12 cellular contexts compared by ENCODE assay signal in the genomic region with DNA sequence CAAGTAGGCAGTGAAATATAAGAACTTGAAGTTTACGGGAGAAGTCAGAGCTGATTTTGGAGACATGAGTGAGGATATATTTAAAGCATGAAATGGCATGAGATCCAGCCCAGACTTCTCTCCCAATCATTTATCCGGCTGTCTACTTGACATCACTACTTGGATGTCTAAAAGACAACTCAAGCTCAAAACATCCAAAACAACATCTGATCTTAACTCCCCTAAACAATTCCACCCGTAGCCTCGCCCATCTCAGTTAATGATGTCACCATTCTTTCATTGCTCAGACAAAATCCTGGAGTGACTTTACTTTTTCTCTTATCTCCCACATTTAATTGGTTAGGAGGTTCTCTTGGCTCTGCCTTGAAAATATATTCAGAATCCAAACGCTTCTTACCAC. TPM values are rescaled to one million over a fixed set of nuclear protein-coding genes. Genes with fewer than 3 reads are reported as not detected.
DNase-seq lines count a peak whose midpoint lies in the region; ATAC-seq and TF ChIP-seq lines count a peak whose summit lies in the region.
"Had no signal": no experiment of that assay in that cellular context is flagged by ENCODE, and none has a peak within 500 bp of the region (broad histone marks: within the 10 kb centered on the region; RNA-seq: fewer than 3 reads in every experiment).

No MANE protein-coding gene starts in this region.

- H3K4me3 Mint-ChIP-seq in neural progenitor cell, result no peak overlapping the region
- H3K4me3 Mint-ChIP-seq: WTC11 had no signal

- peaks cover 8% of the 10 kb centered on the region for H3K4me1 ChIP-seq in neural progenitor cell

- POLR2A ChIA-PET in GM10248 (lab: Yijun Ruan, JAX), result no interaction called here

- no peak overlapping the region for H3K4me3 ChIP-seq in MG63
- no peak overlapping the region for H3K4me3 ChIP-seq in epithelial cell of esophagus (ENCODE audit: low read length)
- H3K4me3 ChIP-seq in neural progenitor cell, result no peak overlapping the region
- H3K4me3 ChIP-seq: lower lobe of right lung had no signal

- CTCF ChIA-PET in GM10248 (lab: Yijun Ruan, JAX), result interaction anchor here (1.5 to 2.8 kb wide), 3 partner anchors 11 to 130 kb away, joined by 3 to 18 read pairs (median 10); no protein-coding TSS in a partner anchor

- peaks cover 18% of the 10 kb centered on the region for H3F3A ChIP-seq in neural progenitor cell (ENCODE audit: low read depth)

- H3K36me3 Mint-ChIP-seq in neural progenitor cell, result no peaks in the 10 kb centered on the region

- H3K36me3 ChIP-seq in MG63 (no peaks in the 10 kb centered on the region), neural progenitor cell (no peaks in the 10 kb centered on the region)
- H3K36me3 ChIP-seq: lower lobe of right lung had no signal

- no peak for ATAC-seq in left lobe of liver
- ATAC-seq: lower lobe of right lung, WTC11 had no signal

- no peaks in the 10 kb centered on the region for H3K27me3 Mint-ChIP-seq in neural progenitor cell (ENCODE audit: insufficient read depth, low read depth)

- H3K27ac ChIP-seq in neural progenitor cell, result no peak overlapping the region
- H3K27ac ChIP-seq: lower lobe of right lung had no signal

- H3K27me3 ChIP-seq in MG63 (no peaks in the 10 kb centered on the region), neural progenitor cell (peaks cover 7% of the 10 kb centered on the region)

- peak; percentile 79 for DNase-seq in AG09319 (ENCODE audit: extremely low read depth, low read depth)
- DNase-seq in MG63, result peak; percentile 59
- peak; percentile 73 for DNase-seq in epithelial cell of esophagus (ENCODE audit: low read depth)
- DNase-seq in neural progenitor cell (ENCODE audit: low spot score), result no peak
- no peak for DNase-seq in left lobe of liver (ENCODE audit: low spot score)
- no peak for DNase-seq in kidney glomerular epithelial cell (lab: John Stamatoyannopoulos, UW)
- DNase-seq in NCI-H82 treated with DMSO at 0.1 percent for 48 hours (lab: John Stamatoyannopoulos, UW; ENCODE audit: unreplicated experiment), result no peak
- DNase-seq in GM10248 (ENCODE audit: extremely low spot score), result no peak
- DNase-seq: activated naive CD4-positive, alpha-beta T cell treated with anti-CD3 and anti-CD28 coated beads, Interleukin-2, amount 50 U/mL, for 16 hours; lower lobe of right lung; NCI-H1417 had no signal

- H3K9ac ChIP-seq in neural progenitor cell, result no peak overlapping the region

- no peak overlapping the region for H3K4me2 ChIP-seq in neural progenitor cell

- H3K27ac Mint-ChIP-seq in neural progenitor cell, result peak overlapping the region; percentile 2
- H3K27ac Mint-ChIP-seq: WTC11 had no signal

- H3K9me3 ChIP-seq in MG63 (no peaks in the 10 kb centered on the region), neural progenitor cell (ENCODE audit: low read depth) (no peaks in the 10 kb centered on the region)
- H3K9me3 ChIP-seq: lower lobe of right lung had no signal

- peaks cover 17% of the 10 kb centered on the region for H3K4me1 Mint-ChIP-seq in neural progenitor cell

- H3K9me3 Mint-ChIP-seq in neural progenitor cell, result peaks cover 4% of the 10 kb centered on the region

- TF ChIP-seq CTCF in AG09319 (IDR thresholded peaks at IDR 0.05; ENCODE audit: low read depth, low read length), result no peak
- no peak for TF ChIP-seq CTCF in epithelial cell of esophagus (IDR thresholded peaks at IDR 0.05; ENCODE audit: insufficient read depth, low read depth, low read length, missing control alignments)
- no peak for TF ChIP-seq CTCF in neural progenitor cell (IDR thresholded peaks at IDR 0.05)
- no peak for TF ChIP-seq CTCF in GM10248 (IDR thresholded peaks at IDR 0.05; ENCODE audit: control extremely low read depth, extremely low read depth, low read depth, missing control alignments)

- no peak overlapping the region for H2AFZ ChIP-seq in neural progenitor cell (replicated peaks)

- H3K79me2 ChIP-seq in neural progenitor cell (ENCODE audit: low read depth), result no peaks in the 10 kb centered on the region

- no peaks in the 10 kb centered on the region for H4K20me1 ChIP-seq in neural progenitor cell (ENCODE audit: low read depth)

RNA-seq across cellular contexts. Expression of a gene that starts 44.5 kb away (rescaled TPM):
- 34.8 and 35.6 TPM in 2 replicates for total RNA-seq in MG63 (2014; rRNA removed; shearing (Covaris generic); ENCODE audit: low replicate concordance)
- total RNA-seq in neural progenitor cell (ENCODE audit: low replicate concordance), result 123 and 156 TPM in 2 replicates
- total RNA-seq in left lobe of liver, result 11.6 TPM

RNA-seq across cellular contexts. Expression of a gene that starts 45.9 kb away (rescaled TPM):
- 20.0 and 22.8 TPM in 2 replicates for total RNA-seq in MG63 (2014; rRNA removed; shearing (Covaris generic); ENCODE audit: low replicate concordance)
- 18.3 and 25.5 TPM in 2 replicates for total RNA-seq in neural progenitor cell (ENCODE audit: low replicate concordance)
- 4.0 TPM for total RNA-seq in left lobe of liver

Comparison
In these comparisons a context has a peak if more than half of its experiments do, and no peak if none do; other contexts are left out.
1. DNase-seq: peak in AG09319 (single experiment), MG63 (single experiment) and epithelial cell of esophagus (single experiment); none in neural progenitor cell (single experiment), left lobe of liver (single experiment), kidney glomerular epithelial cell (single experiment), NCI-H82 treated with DMSO at 0.1 percent for 48 hours (single experiment) and GM10248 (single experiment).